ENCODE assay signal across 6 cellular contexts in genomic region chr3:125925727-125926126, GRCh38. TPM values are rescaled to one million over a fixed set of nuclear protein-coding genes. Genes with fewer than 3 reads are reported as not detected.
"Had no signal": no experiment of that assay in that cellular context is flagged by ENCODE, and none has a peak within 500 bp of the region (broad histone marks: within the 10 kb centered on the region; RNA-seq: fewer than 3 reads in every experiment).

No MANE protein-coding gene starts in this region.

RNA-seq across cellular contexts. Expression of gene ROPN1B, which starts 43.3 kb away (rescaled TPM):
- total RNA-seq: GM23248, GM23338, H1, H7, H9, HFFc6 had no signal
